8 cellular contexts compared by ENCODE assay signal in genomic region chr9:112890106-112891081, GRCh38. TPM values are rescaled to one million over a fixed set of nuclear protein-coding genes. Genes with fewer than 3 reads are reported as not detected.
A peak's percentile ranks its signal among the peaks of the same experiment; 100 is the strongest.
DNase-seq lines count a peak whose midpoint lies in the region; ATAC-seq, FAIRE-seq and TF ChIP-seq lines count a peak whose summit lies in the region.

SLC46A2 (minus strand) TSS chr9:112890876; CDS start chr9:112890681, 195 bp downstream.

- H3K4me1 ChIP-seq in HUES64 (ENCODE audit: insufficient read depth, low read length) (no peaks in the 10 kb centered on the region), smooth muscle cell (ENCODE audit: low read depth) (no peaks in the 10 kb centered on the region)

- H3F3A ChIP-seq in smooth muscle cell (ENCODE audit: low read depth) = no peaks in the 10 kb centered on the region

- peaks cover 5% of the 10 kb centered on the region for H3K36me3 Mint-ChIP-seq in dendritic cell treated with granulocyte-macrophage colony-stimulating factor and Interleukin-4, amounts not matched to agents 40 ng/mL and 50 ng/mL, for 4 days (ENCODE audit: low read depth)

- H3K27me3 Mint-ChIP-seq in dendritic cell treated with granulocyte-macrophage colony-stimulating factor and Interleukin-4, amounts not matched to agents 40 ng/mL and 50 ng/mL, for 4 days = peaks cover 8% of the 10 kb centered on the region

- H3K4me3 Mint-ChIP-seq in dendritic cell treated with granulocyte-macrophage colony-stimulating factor and Interleukin-4, amounts not matched to agents 40 ng/mL and 50 ng/mL, for 4 days = peak within 1 kb of the TSS; percentile 90

- H3K4me2 ChIP-seq in smooth muscle cell = peak within 1 kb of the TSS; percentile 86

- H3K27me3 ChIP-seq in HUES64 (ENCODE audit: insufficient read depth, low read length) (peaks cover 41% of the 10 kb centered on the region), smooth muscle cell (ENCODE audit: low read depth) (peaks cover 36% of the 10 kb centered on the region)

- WGBS in HUES64 = 19% methylated on average over 78 of the region's 78 CpGs
- 27% methylated on average over 69 of the region's 78 CpGs for WGBS in smooth muscle cell (ENCODE audit: low lambda C conversion rate)

- DNase-seq in left kidney (ENCODE audit: low read depth, low spot score) = peak; percentile 67
- no peak for DNase-seq in smooth muscle cell (lab: John Stamatoyannopoulos, UW; ENCODE audit: unreplicated experiment)
- no peak for DNase-seq in erythroblast (lab: John Stamatoyannopoulos, UW)
- no peak for DNase-seq in urothelium cell line (ENCODE audit: low spot score)

- H3K27ac Mint-ChIP-seq in dendritic cell treated with granulocyte-macrophage colony-stimulating factor and Interleukin-4, amounts not matched to agents 40 ng/mL and 50 ng/mL, for 4 days = peak within 1 kb of the TSS; percentile 87

- H3K9me3 Mint-ChIP-seq in dendritic cell treated with granulocyte-macrophage colony-stimulating factor and Interleukin-4, amounts not matched to agents 40 ng/mL and 50 ng/mL, for 4 days = no peaks in the 10 kb centered on the region

- no peaks in the 10 kb centered on the region for H3K79me2 ChIP-seq in smooth muscle cell (ENCODE audit: low read depth)

- no peaks in the 10 kb centered on the region for H3K9me3 ChIP-seq in HUES64 (ENCODE audit: insufficient read depth, low read depth, low read length)
- no peaks in the 10 kb centered on the region for H3K9me3 ChIP-seq in smooth muscle cell (replicated peaks; ENCODE audit: low read depth)

- H3K27ac ChIP-seq in HUES64 (ENCODE audit: low read depth, low read length) (no peak within 1 kb of the TSS), smooth muscle cell (ENCODE audit: low read depth) (no peak within 1 kb of the TSS)

- ATAC-seq in GM18870 (IDR thresholded peaks at IDR 0.05; ENCODE audit: unreplicated experiment) (no peak), GM19452 (IDR thresholded peaks at IDR 0.05; ENCODE audit: unreplicated experiment) (no peak)

- no peak for FAIRE-seq in urothelium cell line (lab: Jason Lieb, UNC)

- no peak for TF ChIP-seq CTCF in smooth muscle cell (IDR thresholded peaks at IDR 0.05; ENCODE audit: borderline replicate concordance, insufficient read depth, poor library complexity, severe bottlenecking)

- H2AFZ ChIP-seq in smooth muscle cell (ENCODE audit: low read depth) = no peak within 1 kb of the TSS

- H3K9ac ChIP-seq in HUES64 (ENCODE audit: low read depth, low read length) (peak within 1 kb of the TSS; percentile 41; the same call in 1 of the 2 replicates), smooth muscle cell (ENCODE audit: low read depth) (no peak within 1 kb of the TSS)

- intact Hi-C loops in dendritic cell treated with granulocyte-macrophage colony-stimulating factor and Interleukin-4, amounts not matched to agents 40 ng/mL and 50 ng/mL, for 4 days (cut with micrococcal nuclease) = no loop called here

- H3K4me1 Mint-ChIP-seq in dendritic cell treated with granulocyte-macrophage colony-stimulating factor and Interleukin-4, amounts not matched to agents 40 ng/mL and 50 ng/mL, for 4 days (ENCODE audit: low read depth) = peaks cover 92% of the 10 kb centered on the region

- TF ChIP-seq POLR2A in erythroblast (IDR thresholded peaks at IDR 0.05; ENCODE audit: low read length) = no peak

- H4K20me1 ChIP-seq in smooth muscle cell (ENCODE audit: low read depth) = no peaks in the 10 kb centered on the region

- H3K4me3 ChIP-seq in HUES64 (ENCODE audit: low read length) = peak within 1 kb of the TSS; percentile 60
- H3K4me3 ChIP-seq in smooth muscle cell = peak within 1 kb of the TSS; percentile 40

- no peaks in the 10 kb centered on the region for H3K36me3 ChIP-seq in HUES64 (ENCODE audit: insufficient read depth, low read length)
- no peaks in the 10 kb centered on the region for H3K36me3 ChIP-seq in smooth muscle cell (ENCODE audit: low read depth)

RNA-seq across cellular contexts. Expression of gene SLC46A2, which starts in this region (rescaled TPM):
- polyA plus RNA-seq in HUES64 (2013, experiment 1 of 2) = not detected
- polyA plus RNA-seq in HUES64 (2013, experiment 2 of 2) = not detected
- not detected in 2 replicates for total RNA-seq in smooth muscle cell
- not detected in 2 replicates for polyA plus RNA-seq in smooth muscle cell
